In genomic region chr12:74365178-74365964, GRCh38 we compare ENCODE assay signal across 8 cellular contexts.
DNase-seq lines count a peak whose midpoint lies in the region; ATAC-seq lines count a peak whose summit lies in the region.

No MANE protein-coding gene starts in this region.

- peak; percentile 72 for DNase-seq in Daoy (ENCODE audit: low read depth)
- peak; percentile 35 for DNase-seq in RPMI8226
- DNase-seq in globus pallidus (ENCODE audit: low spot score), result peak; percentile 29
- DNase-seq in GF-D8 (lab: John Stamatoyannopoulos, UW), result no peak
- DNase-seq in ureter (ENCODE audit: low spot score), result no peak
- DNase-seq in COLO668 (lab: John Stamatoyannopoulos, UW; ENCODE audit: unreplicated experiment), result no peak

- ATAC-seq in GM19035 (IDR thresholded peaks at IDR 0.05; ENCODE audit: unreplicated experiment) (peak; percentile 87), HG03103 (IDR thresholded peaks at IDR 0.05; ENCODE audit: low read depth, unreplicated experiment) (peak; percentile 84)

Comparison
In these comparisons a context has a peak if more than half of its experiments do, and no peak if none do; other contexts are left out.
1. DNase-seq: peak in Daoy (single experiment), RPMI8226 (single experiment) and globus pallidus (single experiment); none in GF-D8 (single experiment), ureter (single experiment) and COLO668 (single experiment).